Comparison of ENCODE assay signal across 9 cellular contexts in genomic region chr2:106572541-106573148, GRCh38.
DNase-seq lines count a peak whose midpoint lies in the region; ATAC-seq and TF ChIP-seq lines count a peak whose summit lies in the region.
"Had no signal": no experiment of that assay in that cellular context is flagged by ENCODE, and none has a peak within 500 bp of the region (broad histone marks: within the 10 kb centered on the region; RNA-seq: fewer than 3 reads in every experiment).

No MANE protein-coding gene starts in this region.

- H3K4me1 ChIP-seq in KMS-11 (ENCODE audit: low read depth, poor library complexity, severe bottlenecking) (no peaks in the 10 kb centered on the region), colonic mucosa (no peaks in the 10 kb centered on the region)

- no peak overlapping the region for H3K4me2 ChIP-seq in KMS-11

- no peaks in the 10 kb centered on the region for H4K20me1 ChIP-seq in KMS-11 (ENCODE audit: insufficient read depth)

- H3K9ac ChIP-seq in KMS-11 (no peak overlapping the region), colonic mucosa (ENCODE audit: low read depth in 2 of 2, low read length in 2 of 2) (no peak overlapping the region)

- no peak overlapping the region for H3K4me3 ChIP-seq in KMS-11 (IDR thresholded peaks at IDR 0.05; ENCODE audit: insufficient read depth, low read depth, low read length)
- no peak overlapping the region for H3K4me3 ChIP-seq in colonic mucosa
- H3K4me3 ChIP-seq in retinal pigment epithelial cell (ENCODE audit: low read length) = no peak overlapping the region

- H3K36me3 ChIP-seq in KMS-11 (ENCODE audit: insufficient read depth) = no peaks in the 10 kb centered on the region
- no peaks in the 10 kb centered on the region for H3K36me3 ChIP-seq in colonic mucosa
- H3K36me3 ChIP-seq: neutrophil had no signal

- ATAC-seq in GM21717 (IDR thresholded peaks at IDR 0.05; ENCODE audit: unreplicated experiment) (no peak), left colon (no peak), GM21381 (IDR thresholded peaks at IDR 0.05; ENCODE audit: unreplicated experiment) (no peak)

- no peaks in the 10 kb centered on the region for H3K9me3 ChIP-seq in colonic mucosa
- H3K9me3 ChIP-seq: neutrophil had no signal

- intact Hi-C loops in colonic mucosa (cut with DNase I) = no loop called here
- intact Hi-C loops in left colon (cut with DNase I, micrococcal nuclease) = no loop called here

- H2AFZ ChIP-seq in KMS-11 (ENCODE audit: low read depth) = no peak overlapping the region

- H3K27me3 ChIP-seq in KMS-11 (ENCODE audit: insufficient read depth, low read depth) (no peaks in the 10 kb centered on the region), colonic mucosa (no peaks in the 10 kb centered on the region)
- H3K27me3 ChIP-seq: neutrophil had no signal

- peak; percentile 12 for DNase-seq in NCI-H82 (lab: John Stamatoyannopoulos, UW)
- DNase-seq in NCI-H82 treated with DMSO at 0.1 percent for 48 hours (lab: John Stamatoyannopoulos, UW; ENCODE audit: unreplicated experiment) = no peak
- DNase-seq in colonic mucosa = peak; percentile 34
- DNase-seq in retinal pigment epithelial cell (ENCODE audit: low read depth) = no peak
- DNase-seq in left colon = no peak

- H3K79me2 ChIP-seq in KMS-11 (ENCODE audit: insufficient read depth, low read depth) = no peaks in the 10 kb centered on the region

- H3K27ac ChIP-seq in KMS-11 = no peak overlapping the region
- no peak overlapping the region for H3K27ac ChIP-seq in colonic mucosa
- H3K27ac ChIP-seq: neutrophil had no signal

- TF ChIP-seq CTCF in KMS-11 (conservative IDR thresholded peaks at IDR 0.05; ENCODE audit: low read depth, low read length) (peak; percentile 72), colonic mucosa (IDR thresholded peaks at IDR 0.05) (peak; percentile 36), retinal pigment epithelial cell (conservative IDR thresholded peaks at IDR 0.05; ENCODE audit: low read depth, low read length) (peak; percentile 45)

Comparison
In these comparisons a context has a peak if more than half of its experiments do, and no peak if none do; other contexts are left out.
1. DNase-seq: peak in NCI-H82 (single experiment) and colonic mucosa (single experiment); none in NCI-H82 treated with DMSO at 0.1 percent for 48 hours (single experiment), retinal pigment epithelial cell (single experiment) and left colon (0 of 2).
2. Peak in every context shown above with its lines, with median percentiles within 50 percentile points of each other: CTCF ChIP-seq.